ENCODE assay signal across 29 cellular contexts in the genomic region with DNA sequence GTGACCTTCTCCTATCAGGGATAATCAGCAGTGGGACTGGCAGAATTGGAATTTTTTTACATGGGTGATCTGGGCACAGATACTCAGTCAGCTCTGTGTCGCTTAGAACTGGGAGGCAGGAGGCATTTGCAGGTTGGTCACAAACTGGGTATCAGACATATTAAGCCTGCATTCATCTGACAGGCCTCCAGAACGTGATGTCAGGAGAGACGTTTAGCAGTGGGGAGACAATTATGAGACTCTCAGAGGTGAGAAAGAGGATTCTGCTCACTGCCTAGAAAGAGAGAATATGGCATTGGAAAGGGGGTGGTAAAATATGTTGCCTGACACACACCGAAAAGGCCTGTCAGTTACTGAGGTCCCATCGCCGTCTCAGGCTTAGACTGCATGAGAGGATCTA.
"Had no signal": no experiment of that assay in that cellular context is flagged by ENCODE, and none has a peak within 500 bp of the region (broad histone marks: within the 10 kb centered on the region; RNA-seq: fewer than 3 reads in every experiment).

No MANE protein-coding gene starts in this region.

- H3K27ac ChIP-seq: ascending aorta, breast epithelium, cardiac muscle cell, colonic mucosa, epithelial cell of prostate, esophagus squamous epithelium, gastroesophageal sphincter had no signal

- DNase-seq: activated CD4-positive, alpha-beta memory T cell treated with anti-CD3 and anti-CD28 coated beads for 36 hours; activated CD4-positive, alpha-beta T cell treated with anti-CD3 and anti-CD28 coated beads for 36 hours; activated CD4-positive, alpha-beta T cell treated with anti-CD3 and anti-CD28 coated beads, Interleukin-2, amount 10 ng/mL, durations not matched to agents 24 days and 14 days; activated CD4-positive, CD25-positive, alpha-beta regulatory T cell; activated CD4-positive, CD25-positive, alpha-beta regulatory T cell treated with anti-CD3 and anti-CD28 coated beads, Interleukin-2, amount 50 U/mL, for 72 hours; activated CD8-positive, alpha-beta memory T cell treated with anti-CD3 and anti-CD28 coated beads, Interleukin-2, amount 10 ng/mL, durations not matched to agents 7 days and 5 days; activated CD8-positive, alpha-beta memory T cell treated with anti-CD3 and anti-CD28 coated beads, Interleukin-2, amount 50 U/mL, for 4 hours; activated CD8-positive, alpha-beta T cell treated with anti-CD3 and anti-CD28 coated beads, Interleukin-2, amount 10 ng/mL, durations not matched to agents 7 days and 5 days; activated gamma-delta T cell; activated naive CD4-positive, alpha-beta T cell; activated naive CD4-positive, alpha-beta T cell treated with anti-CD3 and anti-CD28 coated beads, Interleukin-2, amount 10 ng/mL, durations not matched to agents 7 days and 5 days; activated naive CD8-positive, alpha-beta T cell treated with anti-CD3 and anti-CD28 coated beads, Interleukin-2, amount 10 ng/mL, durations not matched to agents 7 days and 5 days; activated T-cell treated with anti-CD3 and anti-CD28 coated beads, Interleukin-2, amount 50 U/mL, for 24 hours; activated T-cell treated with anti-CD3 and anti-CD28 coated beads, Interleukin-2, amount 50 U/mL, for 72 hours; central memory CD4-positive, alpha-beta T cell; cerebellar nuclear complex; colonic mucosa; effector CD8-positive, alpha-beta T cell; esophagus squamous epithelium; foreskin melanocyte; head of caudate nucleus; T-helper 1 cell; T-helper 17 cell; T1000 had no signal

- H3K27me3 ChIP-seq: ascending aorta, breast epithelium, cardiac muscle cell, colonic mucosa, esophagus squamous epithelium, gastroesophageal sphincter had no signal

- H3K4me3 ChIP-seq: ascending aorta, breast epithelium, cardiac muscle cell, colonic mucosa, esophagus squamous epithelium, gastroesophageal sphincter had no signal

- H3K9me3 ChIP-seq: ascending aorta, breast epithelium, colonic mucosa, esophagus squamous epithelium, gastroesophageal sphincter had no signal

- H3K36me3 ChIP-seq: ascending aorta, breast epithelium, cardiac muscle cell, colonic mucosa, esophagus squamous epithelium, gastroesophageal sphincter had no signal

- H3K4me1 ChIP-seq: ascending aorta, breast epithelium, colonic mucosa, esophagus squamous epithelium, gastroesophageal sphincter had no signal
